ENCODE assay signal across 34 cellular contexts in the genomic region with DNA sequence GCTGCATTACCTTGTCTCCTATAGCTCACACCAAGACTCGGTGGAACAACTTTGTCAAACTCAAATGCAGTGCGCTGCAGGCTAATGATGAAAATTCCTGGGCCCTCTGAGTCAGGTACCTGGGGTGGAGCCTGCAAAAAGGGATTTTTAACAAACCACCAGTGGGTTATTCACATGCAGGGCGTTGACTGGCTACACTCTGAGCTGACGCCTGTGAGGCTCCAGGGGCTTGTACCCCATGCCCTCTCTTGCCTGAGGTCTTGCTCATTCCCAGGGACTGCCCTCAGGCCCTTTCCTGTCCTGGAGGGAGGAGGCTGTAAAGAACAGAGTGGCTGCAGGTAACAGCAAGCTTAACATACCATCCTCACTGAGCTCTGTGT. TPM values are rescaled to one million over a fixed set of nuclear protein-coding genes. Genes with fewer than 3 reads are reported as not detected.
"Had no signal": no experiment of that assay in that cellular context is flagged by ENCODE, and none has a peak within 500 bp of the region (broad histone marks: within the 10 kb centered on the region; RNA-seq: fewer than 3 reads in every experiment).

No MANE protein-coding gene starts in this region.

- H3K9me3 Mint-ChIP-seq: activated CD8-positive, alpha-beta T cell treated with anti-CD3 and anti-CD28 coated beads for 36 hours had no signal

- H3K9me3 ChIP-seq: body of pancreas, gastroesophageal sphincter, right atrium auricular region, suprapubic skin, tibial artery had no signal

- H3K27ac Mint-ChIP-seq: activated CD4-positive, alpha-beta T cell treated with anti-CD3 and anti-CD28 coated beads, Interleukin-2, amount 10 ng/mL, durations not matched to agents 24 days and 14 days; activated CD8-positive, alpha-beta memory T cell treated with anti-CD3 and anti-CD28 coated beads, Interleukin-2, amount 10 ng/mL, durations not matched to agents 7 days and 5 days; activated CD8-positive, alpha-beta T cell treated with anti-CD3 and anti-CD28 coated beads for 36 hours; activated naive CD4-positive, alpha-beta T cell treated with anti-CD3 and anti-CD28 coated beads for 36 hours; activated T-cell treated with anti-CD3 and anti-CD28 coated beads, Interleukin-2, amount 50 U/mL, for 72 hours; memory B cell; neural progenitor cell; stimulated activated memory B cell treated with anti-CD40 and anti-IgM and Interleukin-4, amounts not matched to agents 10 μg/mL and 1 μg/mL and 100 μg/mL, for 72 hours had no signal

- H3K4me2 ChIP-seq: neural progenitor cell, smooth muscle cell had no signal

- H3K4me1 Mint-ChIP-seq: neural progenitor cell had no signal

- H3K9ac ChIP-seq: neural progenitor cell, parathyroid adenoma had no signal

- H3K27me3 Mint-ChIP-seq: activated CD4-positive, alpha-beta T cell treated with anti-CD3 and anti-CD28 coated beads, Interleukin-2, amount 10 ng/mL, durations not matched to agents 24 days and 14 days; activated CD8-positive, alpha-beta memory T cell treated with anti-CD3 and anti-CD28 coated beads, Interleukin-2, amount 10 ng/mL, durations not matched to agents 7 days and 5 days; activated CD8-positive, alpha-beta T cell treated with anti-CD3 and anti-CD28 coated beads for 36 hours; memory B cell; naive thymus-derived CD4-positive, alpha-beta T cell; stimulated activated memory B cell treated with anti-CD40 and anti-IgM and Interleukin-4, amounts not matched to agents 10 μg/mL and 1 μg/mL and 100 μg/mL, for 72 hours had no signal

- H3K4me1 ChIP-seq: body of pancreas, gastroesophageal sphincter, parathyroid adenoma, right atrium auricular region had no signal

- H2AFZ ChIP-seq: neural progenitor cell, parathyroid adenoma had no signal

- H3K27me3 ChIP-seq: body of pancreas, gastroesophageal sphincter, neural progenitor cell, right atrium auricular region, suprapubic skin had no signal

- H3K4me3 ChIP-seq: body of pancreas, gastroesophageal sphincter, neural progenitor cell, right atrium auricular region, smooth muscle cell, suprapubic skin, tibial artery had no signal

- H3K36me3 ChIP-seq: gastroesophageal sphincter, neural progenitor cell, right atrium auricular region, suprapubic skin, tibial artery had no signal

- H3K27ac ChIP-seq: body of pancreas, gastroesophageal sphincter, neural progenitor cell, parathyroid adenoma, right atrium auricular region, suprapubic skin, tibial artery, VCaP had no signal

- H3K4me3 Mint-ChIP-seq: activated CD4-positive, alpha-beta T cell treated with anti-CD3 and anti-CD28 coated beads, Interleukin-2, amount 10 ng/mL, durations not matched to agents 24 days and 14 days; activated CD8-positive, alpha-beta memory T cell treated with anti-CD3 and anti-CD28 coated beads, Interleukin-2, amount 10 ng/mL, durations not matched to agents 7 days and 5 days; activated CD8-positive, alpha-beta T cell treated with anti-CD3 and anti-CD28 coated beads for 36 hours; activated naive CD4-positive, alpha-beta T cell treated with anti-CD3 and anti-CD28 coated beads for 36 hours; activated T-cell treated with anti-CD3 and anti-CD28 coated beads, Interleukin-2, amount 50 U/mL, for 72 hours; memory B cell; neural progenitor cell; stimulated activated memory B cell treated with anti-CD40 and anti-IgM and Interleukin-4, amounts not matched to agents 10 μg/mL and 1 μg/mL and 100 μg/mL, for 72 hours had no signal

- DNase-seq: activated CD4-positive, alpha-beta T cell treated with anti-CD3 and anti-CD28 coated beads, Interleukin-2, amount 10 ng/mL, durations not matched to agents 24 days and 14 days; activated CD8-positive, alpha-beta memory T cell treated with anti-CD3 and anti-CD28 coated beads, Interleukin-2, amount 10 ng/mL, durations not matched to agents 7 days and 5 days; activated CD8-positive, alpha-beta T cell treated with anti-CD3 and anti-CD28 coated beads for 36 hours; activated naive CD4-positive, alpha-beta T cell treated with anti-CD3 and anti-CD28 coated beads for 36 hours; activated T-cell treated with anti-CD3 and anti-CD28 coated beads, Interleukin-2, amount 50 U/mL, for 72 hours; body of pancreas; effector CD8-positive, alpha-beta T cell; hippocampal formation; kidney; left colon; midbrain; occipital lobe; stimulated activated CD4-positive, alpha-beta T cell treated with anti-CD3 and anti-CD28 coated beads, Interleukin-1b, Interleukin-23, amount 100 ng/mL, for 48 hours; stimulated activated CD4-positive, alpha-beta T cell treated with anti-CD3 and anti-CD28 coated beads, Interleukin-4, amount 100 ng/mL, for 4 hours; stimulated activated CD8-positive, alpha-beta memory T cell treated with anti-CD3 and anti-CD28 coated beads, Interleukin-4, amount 100 ng/mL, for 48 hours; tibial artery had no signal

- ATAC-seq: activated CD8-positive, alpha-beta memory T cell treated with anti-CD3 and anti-CD28 coated beads, Interleukin-2, amount 10 ng/mL, durations not matched to agents 7 days and 5 days; body of pancreas; gastroesophageal sphincter; left colon; naive thymus-derived CD4-positive, alpha-beta T cell; stimulated activated memory B cell treated with anti-CD40 and anti-IgM and Interleukin-4, amounts not matched to agents 10 μg/mL and 1 μg/mL and 100 μg/mL, for 72 hours had no signal

- H3K79me2 ChIP-seq: parathyroid adenoma had no signal

RNA-seq across cellular contexts. Expression of a gene that starts 9.2 kb away (rescaled TPM):
- total RNA-seq: activated CD4-positive, alpha-beta T cell treated with anti-CD3 and anti-CD28 coated beads, Interleukin-2, amount 10 ng/mL, durations not matched to agents 24 days and 14 days; activated CD8-positive, alpha-beta T cell treated with anti-CD3 and anti-CD28 coated beads for 36 hours; activated naive CD4-positive, alpha-beta T cell treated with anti-CD3 and anti-CD28 coated beads for 36 hours; activated T-cell treated with anti-CD3 and anti-CD28 coated beads, Interleukin-2, amount 50 U/mL, for 72 hours; aorta; body of pancreas; dermis microvascular lymphatic vessel endothelial cell; epithelial cell of proximal tubule; gastroesophageal sphincter; kidney; left colon; liver; occipital lobe; pulmonary artery endothelial cell; right atrium auricular region; smooth muscle cell; suprapubic skin; T-helper 1 cell treated with Interleukin-12 subunit alpha and Interleukin-12 subunit beta and Interleukin-4 antibody, amounts not matched to agents 30 ng/mL and 1 ng/mL, for 36 hours; urinary bladder had no signal
- polyA plus RNA-seq: adipose tissue; aorta; liver; naive thymus-derived CD4-positive, alpha-beta T cell; smooth muscle cell; urinary bladder had no signal

RNA-seq across cellular contexts. Expression of a gene that starts 50.7 kb away (rescaled TPM):
- total RNA-seq: right atrium auricular region had no signal
- polyA plus RNA-seq: naive thymus-derived CD4-positive, alpha-beta T cell had no signal
